Comparison of ENCODE assay signal across 2 cellular contexts in the genomic region with DNA sequence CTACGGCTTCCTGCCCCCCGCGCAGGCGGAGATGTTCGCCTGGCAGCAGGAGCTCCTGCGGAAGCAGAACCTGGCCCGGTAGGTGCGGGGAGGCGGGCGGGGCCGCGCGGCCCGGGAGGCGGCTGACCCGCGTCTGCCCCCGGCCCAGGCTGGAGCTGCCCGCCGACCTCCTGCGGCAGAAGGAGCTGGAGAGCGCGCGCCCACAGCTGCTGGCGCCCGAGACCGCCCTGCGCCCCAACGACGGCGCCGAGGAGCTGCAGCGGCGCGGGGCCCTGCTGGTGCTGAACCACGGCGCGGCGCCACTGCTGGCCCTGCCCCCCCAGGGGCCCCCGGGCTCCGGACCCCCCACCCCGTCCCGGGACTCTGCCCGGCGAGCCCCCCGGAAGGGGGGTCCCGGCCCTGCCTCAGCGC.
TF ChIP-seq lines count a peak whose summit lies in the region.

No MANE protein-coding gene starts in this region.

TF ChIP-seq in SK-N-SH, 30 proteins besides CTCF, POLR2A, EP300 and RAD21:
- TF ChIP-seq, protein P1, sequence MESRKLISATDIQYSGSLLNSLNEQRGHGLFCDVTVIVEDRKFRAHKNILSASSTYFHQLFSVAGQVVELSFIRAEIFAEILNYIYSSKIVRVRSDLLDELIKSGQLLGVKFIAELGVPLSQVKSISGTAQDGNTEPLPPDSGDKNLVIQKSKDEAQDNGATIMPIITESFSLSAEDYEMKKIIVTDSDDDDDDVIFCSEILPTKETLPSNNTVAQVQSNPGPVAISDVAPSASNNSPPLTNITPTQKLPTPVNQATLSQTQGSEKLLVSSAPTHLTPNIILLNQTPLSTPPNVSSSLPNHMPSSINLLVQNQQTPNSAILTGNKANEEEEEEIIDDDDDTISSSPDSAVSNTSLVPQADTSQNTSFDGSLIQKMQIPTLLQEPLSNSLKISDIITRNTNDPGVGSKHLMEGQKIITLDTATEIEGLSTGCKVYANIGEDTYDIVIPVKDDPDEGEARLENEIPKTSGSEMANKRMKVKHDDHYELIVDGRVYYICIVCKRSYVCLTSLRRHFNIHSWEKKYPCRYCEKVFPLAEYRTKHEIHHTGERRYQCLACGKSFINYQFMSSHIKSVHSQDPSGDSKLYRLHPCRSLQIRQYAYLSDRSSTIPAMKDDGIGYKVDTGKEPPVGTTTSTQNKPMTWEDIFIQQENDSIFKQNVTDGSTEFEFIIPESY (IDR thresholded peaks at IDR 0.05; ENCODE audit: borderline replicate concordance, low read depth), result no peak
- TF ChIP-seq EZH2phosphoT487 (IDR thresholded peaks at IDR 0.05; ENCODE audit: borderline replicate concordance, low read depth), result no peak
- TF ChIP-seq, protein P2, sequence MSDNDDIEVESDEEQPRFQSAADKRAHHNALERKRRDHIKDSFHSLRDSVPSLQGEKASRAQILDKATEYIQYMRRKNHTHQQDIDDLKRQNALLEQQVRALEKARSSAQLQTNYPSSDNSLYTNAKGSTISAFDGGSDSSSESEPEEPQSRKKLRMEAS (IDR thresholded peaks at IDR 0.05; ENCODE audit: low read depth), result no peak
- no peak for TF ChIP-seq SIN3A (IDR thresholded peaks at IDR 0.05; ENCODE audit: borderline replicate concordance, low read depth, low read length)
- TF ChIP-seq GABPA (IDR thresholded peaks at IDR 0.05; ENCODE audit: low read depth), result no peak
- TF ChIP-seq, protein P3, sequence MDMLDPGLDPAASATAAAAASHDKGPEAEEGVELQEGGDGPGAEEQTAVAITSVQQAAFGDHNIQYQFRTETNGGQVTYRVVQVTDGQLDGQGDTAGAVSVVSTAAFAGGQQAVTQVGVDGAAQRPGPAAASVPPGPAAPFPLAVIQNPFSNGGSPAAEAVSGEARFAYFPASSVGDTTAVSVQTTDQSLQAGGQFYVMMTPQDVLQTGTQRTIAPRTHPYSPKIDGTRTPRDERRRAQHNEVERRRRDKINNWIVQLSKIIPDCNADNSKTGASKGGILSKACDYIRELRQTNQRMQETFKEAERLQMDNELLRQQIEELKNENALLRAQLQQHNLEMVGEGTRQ (IDR thresholded peaks at IDR 0.05; ENCODE audit: borderline replicate concordance, low read depth, low read length), result no peak
- TF ChIP-seq CHD2 (IDR thresholded peaks at IDR 0.05; ENCODE audit: low read length, partially characterized antibody), result no peak
- no peak for TF ChIP-seq NFIC (IDR thresholded peaks at IDR 0.05; ENCODE audit: borderline replicate concordance)
- no peak for TF ChIP-seq YY1 (IDR thresholded peaks at IDR 0.05; ENCODE audit: low read depth)
- TF ChIP-seq RCOR1 (IDR thresholded peaks at IDR 0.05; ENCODE audit: low read length), result no peak
- TF ChIP-seq, protein P4, sequence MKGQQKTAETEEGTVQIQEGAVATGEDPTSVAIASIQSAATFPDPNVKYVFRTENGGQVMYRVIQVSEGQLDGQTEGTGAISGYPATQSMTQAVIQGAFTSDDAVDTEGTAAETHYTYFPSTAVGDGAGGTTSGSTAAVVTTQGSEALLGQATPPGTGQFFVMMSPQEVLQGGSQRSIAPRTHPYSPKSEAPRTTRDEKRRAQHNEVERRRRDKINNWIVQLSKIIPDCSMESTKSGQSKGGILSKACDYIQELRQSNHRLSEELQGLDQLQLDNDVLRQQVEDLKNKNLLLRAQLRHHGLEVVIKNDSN (IDR thresholded peaks at IDR 0.05; ENCODE audit: borderline replicate concordance, low read depth), result no peak

TF ChIP-seq in SK-N-SH treated with all-trans-retinoic acid at 6 μM for 48 hours, 23 proteins besides CTCF, POLR2A, EP300 and RAD21 (continued from another document):
- TF ChIP-seq, protein P5, sequence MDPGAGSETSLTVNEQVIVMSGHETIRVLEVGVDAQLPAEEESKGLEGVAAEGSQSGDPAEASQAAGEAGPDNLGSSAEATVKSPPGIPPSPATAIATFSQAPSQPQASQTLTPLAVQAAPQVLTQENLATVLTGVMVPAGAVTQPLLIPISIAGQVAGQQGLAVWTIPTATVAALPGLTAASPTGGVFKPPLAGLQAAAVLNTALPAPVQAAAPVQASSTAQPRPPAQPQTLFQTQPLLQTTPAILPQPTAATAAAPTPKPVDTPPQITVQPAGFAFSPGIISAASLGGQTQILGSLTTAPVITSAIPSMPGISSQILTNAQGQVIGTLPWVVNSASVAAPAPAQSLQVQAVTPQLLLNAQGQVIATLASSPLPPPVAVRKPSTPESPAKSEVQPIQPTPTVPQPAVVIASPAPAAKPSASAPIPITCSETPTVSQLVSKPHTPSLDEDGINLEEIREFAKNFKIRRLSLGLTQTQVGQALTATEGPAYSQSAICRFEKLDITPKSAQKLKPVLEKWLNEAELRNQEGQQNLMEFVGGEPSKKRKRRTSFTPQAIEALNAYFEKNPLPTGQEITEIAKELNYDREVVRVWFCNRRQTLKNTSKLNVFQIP (CRISPR knock-in tag; IDR thresholded peaks at IDR 0.05; ENCODE audit: borderline replicate concordance, low read depth), result no peak
- TF ChIP-seq PPARA (CRISPR knock-in tag; IDR thresholded peaks at IDR 0.05; ENCODE audit: borderline replicate concordance) (no peak), TOX (CRISPR knock-in tag; IDR thresholded peaks at IDR 0.05; ENCODE audit: borderline replicate concordance) (no peak)
